19 cellular contexts compared by ENCODE assay signal in genomic region chr19:38730470-38730730, GRCh38. TPM values are rescaled to one million over a fixed set of nuclear protein-coding genes. Genes with fewer than 3 reads are reported as not detected.
DNase-seq lines count a peak whose midpoint lies in the region; ATAC-seq and TF ChIP-seq lines count a peak whose summit lies in the region.
"Had no signal": no experiment of that assay in that cellular context is flagged by ENCODE, and none has a peak within 500 bp of the region (broad histone marks: within the 10 kb centered on the region; RNA-seq: fewer than 3 reads in every experiment).

No MANE protein-coding gene starts in this region.

- H4K91ac ChIP-seq in trophoblast cell (ENCODE audit: low read depth, low read length) = no peak overlapping the region

- H3F3A ChIP-seq in PC-9 (ENCODE audit: insufficient read depth, low read depth) = peaks cover 84% of the 10 kb centered on the region

- H3K79me1 ChIP-seq in trophoblast cell (ENCODE audit: low read length) = peaks cover 3% of the 10 kb centered on the region

- no peak overlapping the region for H2AFZ ChIP-seq in PC-9
- no peak overlapping the region for H2AFZ ChIP-seq in trophoblast cell (ENCODE audit: insufficient read depth, low read length, poor library complexity)

- no peak overlapping the region for H2BK120ac ChIP-seq in trophoblast cell (ENCODE audit: insufficient read depth, low read length, poor library complexity)

- no peaks in the 10 kb centered on the region for H3K9me3 ChIP-seq in CD4-positive, alpha-beta memory T cell (ENCODE audit: control insufficient read depth in 1 of 2, low read length in 2 of 2)
- H3K9me3 ChIP-seq in PC-9 (ENCODE audit: insufficient read depth, low read depth) (no peaks in the 10 kb centered on the region), endodermal cell (ENCODE audit: control insufficient read depth, low read length) (no peaks in the 10 kb centered on the region), trophoblast cell (ENCODE audit: insufficient read depth, low read depth, low read length) (no peaks in the 10 kb centered on the region)
- H3K9me3 ChIP-seq: BE2C, HAP-1, SJCRH30 had no signal

- H3K23ac ChIP-seq in trophoblast cell (ENCODE audit: low read length) = no peak overlapping the region

- H3K36me3 ChIP-seq in CD4-positive, alpha-beta memory T cell (ENCODE audit: insufficient read depth, low read length) = peaks cover 11% of the 10 kb centered on the region
- H3K36me3 ChIP-seq in PC-9 (ENCODE audit: low read depth) (peaks cover 10% of the 10 kb centered on the region; the same call in 1 of the 2 replicates), endodermal cell (ENCODE audit: control insufficient read depth, insufficient read depth, low read length) (peaks cover 45% of the 10 kb centered on the region), trophoblast cell (ENCODE audit: control insufficient read depth in 1 of 2, insufficient read depth in 2 of 2, low read length in 2 of 2) (peaks cover 62 to 69% of the 10 kb centered on the region in 2 experiments)

- H4K12ac ChIP-seq in trophoblast cell (ENCODE audit: low read depth, low read length) = peak overlapping the region; percentile 20

- POLR2A ChIA-PET in CD4-positive, alpha-beta memory T cell (lab: Charles Lee; ENCODE audit: partially characterized antibody) = no interaction called here
- POLR2A ChIA-PET in PC-9 (lab: Charles Lee; ENCODE audit: unreplicated experiment) = interaction anchor here (0.5 to 1.1 kb wide), 2 partner anchors 39 to 107 kb away, joined by 3 read pairs; no protein-coding TSS in a partner anchor

- no peak overlapping the region for H4K8ac ChIP-seq in trophoblast cell (ENCODE audit: low read depth, low read length)

- WGBS in endodermal cell (ENCODE audit: insufficient coverage in 1 of 2, insufficient read length in 1 of 2), 2 experiments = 94 to 98% methylated on average over 7 of the region's 7 CpGs
- WGBS in trophoblast cell (ENCODE audit: extremely low coverage, insufficient coverage, insufficient read length) = no CpG with 5 or more reads among the region's 7 CpGs

- no peaks in the 10 kb centered on the region for H3K9me2 ChIP-seq in PC-9 (ENCODE audit: insufficient read depth)

- intact Hi-C loops in CD4-positive, alpha-beta memory T cell (cut with micrococcal nuclease) = loop anchor here (5.0 kb wide), 1 partner anchor 328 kb away; the partner anchor contains the start of gene FAM98C
- intact Hi-C loops in PC-9 (cut with micrococcal nuclease; ENCODE audit: unreplicated experiment) = loop anchor here (5.0 to 10.0 kb wide), 3 partner anchors 73 to 216 kb away; partner anchors contain the start of genes MRPS12 and SARS2

- no peaks in the 10 kb centered on the region for H3K27me3 ChIP-seq in CD4-positive, alpha-beta memory T cell (ENCODE audit: insufficient read depth, low read length)
- H3K27me3 ChIP-seq in PC-9 (ENCODE audit: insufficient read depth, low read depth) (no peaks in the 10 kb centered on the region), endodermal cell (ENCODE audit: control insufficient read depth, insufficient read depth, low read length, poor library complexity, severe bottlenecking) (no peaks in the 10 kb centered on the region), trophoblast cell (ENCODE audit: insufficient read depth, low read length) (no peaks in the 10 kb centered on the region)
- H3K27me3 ChIP-seq: BE2C, SJCRH30 had no signal

- H3K79me2 ChIP-seq in PC-9 (ENCODE audit: low read depth) (peaks cover 22% of the 10 kb centered on the region), trophoblast cell (ENCODE audit: control insufficient read depth, insufficient read depth, low read length, poor library complexity) (no peaks in the 10 kb centered on the region)

- no peaks in the 10 kb centered on the region for H3K27me3 Mint-ChIP-seq in CD4-positive, alpha-beta memory T cell
- H3K27me3 Mint-ChIP-seq in endodermal cell (ENCODE audit: insufficient read depth) = no peaks in the 10 kb centered on the region

- no peak overlapping the region for H3K4ac ChIP-seq in trophoblast cell (ENCODE audit: low read depth, low read length)

- H3K9ac ChIP-seq in endodermal cell (ENCODE audit: extremely low read depth, low read length, poor library complexity, severe bottlenecking) (no peak overlapping the region), trophoblast cell (ENCODE audit: low read length) (no peak overlapping the region)

- peak overlapping the region in 4 of 7 donors; percentile 51 to 81 (median 66) for H3K27ac Mint-ChIP-seq in CD4-positive, alpha-beta memory T cell
- peak overlapping the region; percentile 72 for H3K27ac Mint-ChIP-seq in endodermal cell

- no peak for ATAC-seq in HG02610 (IDR thresholded peaks at IDR 0.05; ENCODE audit: unreplicated experiment)
- ATAC-seq in GM19328 (IDR thresholded peaks at IDR 0.05; ENCODE audit: unreplicated experiment) = no peak

- no peak overlapping the region for H3K4me3 Mint-ChIP-seq in CD4-positive, alpha-beta memory T cell
- no peak overlapping the region for H3K4me3 Mint-ChIP-seq in endodermal cell
- H3K4me3 Mint-ChIP-seq: nephron had no signal

- no peak overlapping the region for H2BK5ac ChIP-seq in trophoblast cell (ENCODE audit: low read depth, low read length, poor library complexity)

- no peaks in the 10 kb centered on the region for H4K20me1 ChIP-seq in PC-9 (ENCODE audit: insufficient read depth)

- TF ChIP-seq CTCF in PC-9 (conservative IDR thresholded peaks at IDR 0.05) (no peak), endodermal cell (conservative IDR thresholded peaks at IDR 0.05) (no peak)

- H3K14ac ChIP-seq in trophoblast cell (ENCODE audit: low read length) = no peak overlapping the region

- H3K4me2 ChIP-seq in PC-9 = no peak overlapping the region
- no peak overlapping the region for H3K4me2 ChIP-seq in trophoblast cell (ENCODE audit: low read length)

- peaks cover 0 to 38% of the 10 kb centered on the region in 2 donors for H3K36me3 Mint-ChIP-seq in CD4-positive, alpha-beta memory T cell
- H3K36me3 Mint-ChIP-seq in endodermal cell (ENCODE audit: low read depth) = peaks cover 43% of the 10 kb centered on the region

- no peak overlapping the region for H2BK12ac ChIP-seq in trophoblast cell (ENCODE audit: low read length)

- CTCF ChIA-PET in CD4-positive, alpha-beta memory T cell (lab: Charles Lee; ENCODE audit: partially characterized antibody) = interaction anchor here (0.7 to 2.3 kb wide), 6 partner anchors 41 to 327 kb away, joined by 3 to 13 read pairs (median 4); partner anchors contain the start of genes FAM98C, MRPS12 and SARS2
- CTCF ChIA-PET in PC-9 (lab: Charles Lee) = interaction anchor here (0.6 kb wide), 1 partner anchor 12 kb away, joined by 3 read pairs; no protein-coding TSS in a partner anchor

- H3K9me3 Mint-ChIP-seq in CD4-positive, alpha-beta memory T cell = no peaks in the 10 kb centered on the region
- H3K9me3 Mint-ChIP-seq in endodermal cell = no peaks in the 10 kb centered on the region
- H3K9me3 Mint-ChIP-seq: nephron had no signal

- BruUV-seq in PC-9 (replicated peaks; lab: Mats Ljungman, UMichigan) = no TSS peak

- peaks cover 25% of the 10 kb centered on the region for H3K4me1 ChIP-seq in CD4-positive, alpha-beta memory T cell (ENCODE audit: insufficient read depth, low read length)
- H3K4me1 ChIP-seq in PC-9 (replicated peaks; ENCODE audit: insufficient read depth) (peaks cover 41% of the 10 kb centered on the region), endodermal cell (ENCODE audit: control insufficient read depth, insufficient read depth, low read length) (peaks cover 10% of the 10 kb centered on the region), trophoblast cell (ENCODE audit: control insufficient read depth in 1 of 2, insufficient read depth in 2 of 2, low read length in 2 of 2) (peaks cover 16% of the 10 kb centered on the region in 2 experiments)
- H3K4me1 ChIP-seq: BE2C, HAP-1 had no signal

- no peak overlapping the region for H3K18ac ChIP-seq in trophoblast cell (ENCODE audit: low read length)

- H3K4me1 Mint-ChIP-seq in CD4-positive, alpha-beta memory T cell = peaks cover 18 to 68% (median 33%) of the 10 kb centered on the region in 4 donors
- peaks cover 17% of the 10 kb centered on the region for H3K4me1 Mint-ChIP-seq in endodermal cell

- DNase-seq in CD4-positive, alpha-beta memory T cell = no peak
- DNase-seq in PC-9 (no peak), endodermal cell (no peak), trophoblast cell (no peak), GF-D8 (lab: John Stamatoyannopoulos, UW) (no peak), NCI-H2196 (lab: John Stamatoyannopoulos, UW; ENCODE audit: unreplicated experiment) (no peak)
- DNase-seq: activated CD4-positive, alpha-beta T cell treated with anti-CD3 and anti-CD28 coated beads, Interleukin-2, amount 50 U/mL, for 4 hours; BE2C had no signal

- no peak overlapping the region for H3K4me3 ChIP-seq in CD4-positive, alpha-beta memory T cell (ENCODE audit: low read length in 2 of 2)
- H3K4me3 ChIP-seq in PC-9 = no peak overlapping the region
- H3K4me3 ChIP-seq in endodermal cell (ENCODE audit: low read length) = no peak overlapping the region
- H3K4me3 ChIP-seq in trophoblast cell (ENCODE audit: low read depth, low read length) = no peak overlapping the region
- H3K4me3 ChIP-seq: coronary artery, HAP-1, SJCRH30 had no signal

- H3K27ac ChIP-seq in CD4-positive, alpha-beta memory T cell (ENCODE audit: low read depth, low read length) = no peak overlapping the region
- H3K27ac ChIP-seq in PC-9 (peak overlapping the region; percentile 58), endodermal cell (ENCODE audit: low read depth, low read length) (no peak overlapping the region), trophoblast cell (ENCODE audit: low read depth, low read length) (no peak overlapping the region)
- H3K27ac ChIP-seq: SJCRH30 had no signal

- no peak overlapping the region for H2AK5ac ChIP-seq in trophoblast cell (ENCODE audit: low read length)

RNA-seq across cellular contexts. Expression of gene CAPN12, which starts 13.9 kb away (rescaled TPM):
- 10 to 100 TPM; 16.8 to 19.5 TPM for total RNA-seq in CD4-positive, alpha-beta memory T cell
- polyA plus RNA-seq in CD4-positive, alpha-beta memory T cell = 1 to 10 TPM; 3.9 to 9.9 TPM
- total RNA-seq in PC-9 (2021) (38.4 and 43.9 TPM in 2 replicates), endodermal cell (10 to 100 TPM; 14.5 to 83.0 TPM)
- 9.1 TPM for polyA plus RNA-seq in endodermal cell (2013, experiment 1 of 2)
- 8.0 TPM for polyA plus RNA-seq in endodermal cell (2013, experiment 2 of 2)
- polyA plus RNA-seq in trophoblast cell (2013) = 11.0 and 11.5 TPM in 2 replicates
- total RNA-seq: SJCRH30 had no signal

RNA-seq across cellular contexts. Expression of gene LGALS7, which starts 42.9 kb away (rescaled TPM):
- not detected for total RNA-seq in CD4-positive, alpha-beta memory T cell
- not detected for polyA plus RNA-seq in CD4-positive, alpha-beta memory T cell
- 1.7 and 2.1 TPM in 2 replicates for total RNA-seq in PC-9 (2021)
- total RNA-seq in endodermal cell = 1 to 10 TPM in 1 of 2 donors, not detected in 1; 1.8 TPM
- not detected for polyA plus RNA-seq in endodermal cell (2013, experiment 1 of 2)
- not detected for polyA plus RNA-seq in endodermal cell (2013, experiment 2 of 2)
- not detected in 2 replicates for polyA plus RNA-seq in trophoblast cell (2013)
- total RNA-seq: aorta, glomerular endothelial cell, lung microvascular endothelial cell, OCI-LY7 had no signal
- polyA plus RNA-seq: aorta, right cardiac atrium had no signal

RNA-seq across cellular contexts. Expression of gene LGALS7B, which starts 58.6 kb away (rescaled TPM):
- not detected for total RNA-seq in CD4-positive, alpha-beta memory T cell
- not detected for polyA plus RNA-seq in CD4-positive, alpha-beta memory T cell
- total RNA-seq in PC-9 (2021) (not detected in 2 replicates), endodermal cell (not detected)
- polyA plus RNA-seq in endodermal cell (2013, experiment 1 of 2) = not detected
- not detected for polyA plus RNA-seq in endodermal cell (2013, experiment 2 of 2)
- not detected in 2 replicates for polyA plus RNA-seq in trophoblast cell (2013)
- total RNA-seq: aorta, glomerular endothelial cell, lung microvascular endothelial cell, OCI-LY7, right cardiac atrium, SJCRH30 had no signal
- polyA plus RNA-seq: aorta had no signal
